ENCODE assay signal across 19 cellular contexts in the genomic region with DNA sequence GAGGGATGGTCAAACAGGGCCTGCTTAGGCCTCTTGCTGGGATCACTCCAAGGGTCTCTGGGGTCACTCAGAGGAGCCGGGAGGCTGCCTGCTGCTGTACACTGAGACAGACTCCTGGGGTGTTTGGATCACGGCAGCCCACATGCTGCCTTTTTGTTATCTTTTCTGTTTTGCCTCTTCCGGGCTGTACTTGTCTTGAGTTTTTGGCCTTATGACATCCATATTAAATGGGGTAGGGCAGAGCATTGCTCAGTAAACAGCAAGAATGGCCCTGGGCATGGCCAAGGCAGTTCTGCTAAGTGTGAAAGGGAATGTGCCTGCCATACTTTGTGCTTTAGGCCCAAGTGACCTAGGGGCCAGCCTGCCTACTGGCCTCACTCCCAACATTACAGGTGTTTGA. TPM values are rescaled to one million over a fixed set of nuclear protein-coding genes. Genes with fewer than 3 reads are reported as not detected.
DNase-seq lines count a peak whose midpoint lies in the region; ATAC-seq and TF ChIP-seq lines count a peak whose summit lies in the region.
"Had no signal": no experiment of that assay in that cellular context is flagged by ENCODE, and none has a peak within 500 bp of the region (broad histone marks: within the 10 kb centered on the region; RNA-seq: fewer than 3 reads in every experiment).

No MANE protein-coding gene starts in this region.

- no peak overlapping the region for H3K27ac Mint-ChIP-seq in activated naive CD8-positive, alpha-beta T cell treated with anti-CD3 and anti-CD28 coated beads, Interleukin-2, amount 10 ng/mL, durations not matched to agents 7 days and 5 days
- no peak overlapping the region for H3K27ac Mint-ChIP-seq in activated naive CD8-positive, alpha-beta T cell treated with anti-CD3 and anti-CD28 coated beads, Interleukin-2, amount 50 U/mL, for 24 hours
- peak overlapping the region in 1 of 5 experiments; percentile 29 for H3K27ac Mint-ChIP-seq in brain
- no peak overlapping the region for H3K27ac Mint-ChIP-seq in stimulated activated naive CD8-positive, alpha-beta T cell treated with anti-CD3 and anti-CD28 coated beads, Interleukin-15, amount 100 ng/mL, for 72 hours
- H3K27ac Mint-ChIP-seq: activated naive CD4-positive, alpha-beta T cell treated with anti-CD3 and anti-CD28 coated beads for 36 hours had no signal

- 73 to 82% methylated on average over 3 of the region's 3 CpGs for WGBS in tibial nerve, 2 donors

- peaks cover 0 to 8% (median 0%) of the 10 kb centered on the region in 4 donors for H3K4me1 ChIP-seq in tibial nerve

- H3K4me1 Mint-ChIP-seq in activated naive CD8-positive, alpha-beta T cell treated with anti-CD3 and anti-CD28 coated beads, Interleukin-2, amount 10 ng/mL, durations not matched to agents 7 days and 5 days: peaks cover 6% of the 10 kb centered on the region
- H3K4me1 Mint-ChIP-seq in activated naive CD8-positive, alpha-beta T cell treated with anti-CD3 and anti-CD28 coated beads, Interleukin-2, amount 50 U/mL, for 24 hours: peaks cover 3% of the 10 kb centered on the region
- H3K4me1 Mint-ChIP-seq in brain: peaks cover 24% of the 10 kb centered on the region
- H3K4me1 Mint-ChIP-seq in stimulated activated naive CD8-positive, alpha-beta T cell treated with anti-CD3 and anti-CD28 coated beads, Interleukin-15, amount 100 ng/mL, for 72 hours: peaks cover 9% of the 10 kb centered on the region

- peaks cover 0 to 16% of the 10 kb centered on the region in 2 donors for H3K27me3 ChIP-seq in tibial nerve
- H3K27me3 ChIP-seq: pancreas had no signal

- H3K4me3 ChIP-seq in tibial nerve: no peak overlapping the region

- intact Hi-C loops in left colon (cut with DNase I, micrococcal nuclease): no loop called here

- H3K9me3 ChIP-seq in tibial nerve: no peaks in the 10 kb centered on the region
- H3K9me3 ChIP-seq: pancreas, transverse colon had no signal

- no peak for DNase-seq in activated naive CD8-positive, alpha-beta T cell treated with anti-CD3 and anti-CD28 coated beads, Interleukin-2, amount 10 ng/mL, durations not matched to agents 7 days and 5 days
- no peak for DNase-seq in activated naive CD8-positive, alpha-beta T cell treated with anti-CD3 and anti-CD28 coated beads, Interleukin-2, amount 50 U/mL, for 24 hours
- DNase-seq in left colon (no peak), CD1c-positive myeloid dendritic cell (ENCODE audit: extremely low spot score) (no peak), tibial nerve (ENCODE audit: low spot score in 2 of 2) (no peak)
- no peak for DNase-seq in stimulated activated naive CD8-positive, alpha-beta T cell treated with anti-CD3 and anti-CD28 coated beads, Interleukin-15, amount 100 ng/mL, for 72 hours
- DNase-seq: activated CD4-positive, alpha-beta T cell treated with anti-CD3 and anti-CD28 coated beads, Interleukin-2, amount 50 U/mL, for 1 hour; SHP77; SW 1271 had no signal

- ATAC-seq in activated naive CD8-positive, alpha-beta T cell treated with anti-CD3 and anti-CD28 coated beads, Interleukin-2, amount 10 ng/mL, durations not matched to agents 7 days and 5 days (ENCODE audit: low read depth): no peak
- no peak for ATAC-seq in activated naive CD8-positive, alpha-beta T cell treated with anti-CD3 and anti-CD28 coated beads, Interleukin-2, amount 50 U/mL, for 24 hours
- ATAC-seq in left colon (peak; percentile 13), GM19328 (IDR thresholded peaks at IDR 0.05; ENCODE audit: unreplicated experiment) (no peak)
- ATAC-seq in stimulated activated naive CD8-positive, alpha-beta T cell treated with anti-CD3 and anti-CD28 coated beads, Interleukin-15, amount 100 ng/mL, for 72 hours: no peak
- ATAC-seq: HepG2 had no signal

- H3K36me3 ChIP-seq in tibial nerve: no peaks in the 10 kb centered on the region
- H3K36me3 ChIP-seq: pancreas, transverse colon had no signal

- TF ChIP-seq POLR2A in tibial nerve (IDR thresholded peaks at IDR 0.05): no peak

- no peaks in the 10 kb centered on the region for H3K36me3 Mint-ChIP-seq in activated naive CD8-positive, alpha-beta T cell treated with anti-CD3 and anti-CD28 coated beads, Interleukin-2, amount 10 ng/mL, durations not matched to agents 7 days and 5 days
- H3K36me3 Mint-ChIP-seq in activated naive CD8-positive, alpha-beta T cell treated with anti-CD3 and anti-CD28 coated beads, Interleukin-2, amount 50 U/mL, for 24 hours (ENCODE audit: low read depth): no peaks in the 10 kb centered on the region
- H3K36me3 Mint-ChIP-seq in brain: no peaks in the 10 kb centered on the region

- POLR2A ChIA-PET in activated naive CD8-positive, alpha-beta T cell treated with anti-CD3 and anti-CD28 coated beads, Interleukin-2, amount 10 ng/mL, durations not matched to agents 7 days and 5 days (lab: Charles Lee): no interaction called here

- no peak overlapping the region for H3K27ac ChIP-seq in tibial nerve
- H3K27ac ChIP-seq: C4-2B, coronary artery, transverse colon had no signal

- TF ChIP-seq CTCF in brain (conservative IDR thresholded peaks at IDR 0.05): no peak
- no peak for TF ChIP-seq CTCF in tibial nerve (IDR thresholded peaks at IDR 0.05)

- no peak for TF ChIP-seq EP300 in tibial nerve (IDR thresholded peaks at IDR 0.05)

- peaks cover 20% of the 10 kb centered on the region for H3K27me3 Mint-ChIP-seq in activated naive CD8-positive, alpha-beta T cell treated with anti-CD3 and anti-CD28 coated beads, Interleukin-2, amount 10 ng/mL, durations not matched to agents 7 days and 5 days
- H3K27me3 Mint-ChIP-seq in activated naive CD8-positive, alpha-beta T cell treated with anti-CD3 and anti-CD28 coated beads, Interleukin-2, amount 50 U/mL, for 24 hours: peaks cover 32% of the 10 kb centered on the region
- H3K27me3 Mint-ChIP-seq in brain: peaks cover 53% of the 10 kb centered on the region
- peaks cover 40% of the 10 kb centered on the region for H3K27me3 Mint-ChIP-seq in stimulated activated naive CD8-positive, alpha-beta T cell treated with anti-CD3 and anti-CD28 coated beads, Interleukin-15, amount 100 ng/mL, for 72 hours

- no peaks in the 10 kb centered on the region for H3K9me3 Mint-ChIP-seq in activated naive CD8-positive, alpha-beta T cell treated with anti-CD3 and anti-CD28 coated beads, Interleukin-2, amount 10 ng/mL, durations not matched to agents 7 days and 5 days
- H3K9me3 Mint-ChIP-seq in activated naive CD8-positive, alpha-beta T cell treated with anti-CD3 and anti-CD28 coated beads, Interleukin-2, amount 50 U/mL, for 24 hours: no peaks in the 10 kb centered on the region
- H3K9me3 Mint-ChIP-seq in brain: peaks cover 0 to 3% (median 2%) of the 10 kb centered on the region in 5 experiments
- no peaks in the 10 kb centered on the region for H3K9me3 Mint-ChIP-seq in stimulated activated naive CD8-positive, alpha-beta T cell treated with anti-CD3 and anti-CD28 coated beads, Interleukin-15, amount 100 ng/mL, for 72 hours
- H3K9me3 Mint-ChIP-seq: activated naive CD4-positive, alpha-beta T cell treated with anti-CD3 and anti-CD28 coated beads for 36 hours had no signal

- H3K4me3 Mint-ChIP-seq in activated naive CD8-positive, alpha-beta T cell treated with anti-CD3 and anti-CD28 coated beads, Interleukin-2, amount 10 ng/mL, durations not matched to agents 7 days and 5 days: peak overlapping the region; percentile 69
- H3K4me3 Mint-ChIP-seq in activated naive CD8-positive, alpha-beta T cell treated with anti-CD3 and anti-CD28 coated beads, Interleukin-2, amount 50 U/mL, for 24 hours: no peak overlapping the region
- H3K4me3 Mint-ChIP-seq in brain: peak overlapping the region; percentile 73 to 86 (median 84)
- H3K4me3 Mint-ChIP-seq in stimulated activated naive CD8-positive, alpha-beta T cell treated with anti-CD3 and anti-CD28 coated beads, Interleukin-15, amount 100 ng/mL, for 72 hours: peak overlapping the region; percentile 63 to 79

RNA-seq across cellular contexts. Expression of a gene that starts 0.8 kb away (rescaled TPM):
- total RNA-seq in activated naive CD8-positive, alpha-beta T cell treated with anti-CD3 and anti-CD28 coated beads, Interleukin-2, amount 10 ng/mL, durations not matched to agents 7 days and 5 days: not detected
- 2.6 TPM for polyA plus RNA-seq in brain (ENCODE audit: insufficient read depth, low read depth, low replicate concordance)
- 1 to 10 TPM; 2.4 to 4.2 TPM for total RNA-seq in left colon
- total RNA-seq in tibial nerve: under 1 TPM; 0.22 to 0.60 (median 0.41) TPM
- total RNA-seq: activated naive CD4-positive, alpha-beta T cell treated with anti-CD3 and anti-CD28 coated beads for 36 hours; G401; HepG2 had no signal
- polyA plus RNA-seq: liver had no signal
